Comparison of ENCODE assay signal across 1 cellular context in the genomic region with DNA sequence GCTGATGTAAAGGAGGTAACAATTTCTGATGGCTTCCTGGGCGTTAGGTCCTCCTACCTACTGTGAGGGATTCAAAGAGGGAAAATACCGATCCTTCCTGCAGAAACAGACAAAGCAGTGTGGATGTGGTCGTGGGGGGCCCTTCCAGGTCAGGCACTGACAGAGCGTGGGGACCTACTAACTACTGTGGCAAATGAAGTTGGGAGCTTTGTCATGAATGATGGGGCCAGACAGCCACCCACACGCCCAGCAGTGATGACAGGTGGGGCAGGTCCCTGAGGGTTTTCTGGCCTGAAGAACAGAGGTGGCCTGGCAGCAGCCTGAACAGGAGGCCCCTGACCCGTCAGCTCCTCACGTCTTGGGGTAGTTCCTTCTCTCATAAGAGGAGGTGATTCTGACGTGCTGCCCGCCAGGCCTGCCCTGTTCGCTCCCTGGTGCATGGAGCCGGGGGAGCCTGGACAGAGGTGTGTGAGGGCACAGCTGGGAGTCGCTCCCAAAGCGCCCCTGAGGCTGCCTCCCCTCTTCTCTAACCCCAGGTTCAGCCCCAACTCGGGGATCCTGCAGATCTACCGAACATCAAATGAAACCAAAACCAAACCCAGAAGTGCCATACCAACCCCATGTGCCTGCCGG.
TF ChIP-seq lines count a peak whose summit lies in the region.

No MANE protein-coding gene starts in this region.

TF ChIP-seq in H1, 55 proteins besides CTCF, POLR2A, EP300 and RAD21:
- TF ChIP-seq CBX8 (IDR thresholded peaks at IDR 0.05; ENCODE audit: borderline replicate concordance, low read depth, low read length) (no peak), YY1 (IDR thresholded peaks at IDR 0.05; ENCODE audit: low read depth, low read length) (no peak), NANOG (IDR thresholded peaks at IDR 0.05; ENCODE audit: insufficient read depth, low read depth, low read length, poor library complexity, severe bottlenecking) (no peak), JUN (IDR thresholded peaks at IDR 0.05; ENCODE audit: low read depth, low read length) (no peak), POLR2AphosphoS5 (IDR thresholded peaks at IDR 0.05; ENCODE audit: low read depth, low read length) (no peak)
